8 cellular contexts compared by ENCODE assay signal in the genomic region with DNA sequence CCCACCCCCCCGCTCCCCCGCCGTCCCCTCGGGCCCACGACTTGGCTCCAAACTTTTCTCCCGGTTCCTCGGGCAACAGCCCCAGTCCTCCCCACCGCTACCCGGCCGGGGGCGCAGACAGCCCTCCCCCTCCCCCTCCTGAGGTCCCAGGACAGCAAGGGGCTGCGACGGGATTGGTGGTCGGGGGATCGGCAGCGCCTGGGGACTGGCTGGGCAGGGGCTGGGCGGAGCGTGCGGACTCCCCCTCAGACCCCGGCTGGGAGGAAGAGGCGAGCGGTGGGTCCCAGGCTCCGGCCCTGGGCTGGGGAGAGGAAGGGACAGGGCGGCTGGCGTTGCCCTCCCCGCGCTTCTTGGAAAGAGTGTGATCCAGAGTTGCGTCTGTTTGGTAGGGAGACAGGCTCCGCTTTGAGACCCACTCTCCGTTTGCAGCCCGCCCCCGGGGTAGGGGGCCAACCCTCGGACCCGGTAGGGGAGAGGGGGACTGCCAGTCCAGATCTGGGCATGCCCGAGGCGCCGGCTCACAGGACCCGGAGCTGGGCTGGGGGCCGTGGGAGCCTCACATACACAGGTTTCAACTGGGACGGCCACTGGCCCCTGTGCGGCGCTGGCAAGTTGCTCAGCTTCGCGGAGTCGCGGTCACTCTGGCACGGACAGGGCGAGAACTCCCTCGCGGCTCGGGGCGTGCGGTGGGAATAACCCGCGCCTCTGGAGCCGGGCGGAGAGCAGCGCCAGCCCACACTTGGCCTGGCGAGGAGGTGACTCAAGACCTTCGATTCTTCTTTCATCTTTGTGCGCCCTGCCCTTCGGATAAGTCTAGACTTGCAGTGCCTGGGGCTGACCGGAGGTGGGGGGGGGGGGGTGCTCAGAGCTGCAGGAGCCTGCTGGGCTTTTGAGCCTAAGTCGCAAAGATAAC. TPM values are rescaled to one million over a fixed set of nuclear protein-coding genes. Genes with fewer than 3 reads are reported as not detected.
A peak's percentile ranks its signal among the peaks of the same experiment; 100 is the strongest.
DNase-seq lines count a peak whose midpoint lies in the region; ATAC-seq and TF ChIP-seq lines count a peak whose summit lies in the region.

No MANE protein-coding gene starts in this region.

- H3K4me1 Mint-ChIP-seq in T-helper 17 cell = peaks cover 5% of the 10 kb centered on the region

- CTCF ChIA-PET in GM10248 (lab: Yijun Ruan, JAX) = no interaction called here

- no peaks in the 10 kb centered on the region for H3K27me3 ChIP-seq in osteoblast (ENCODE audit: insufficient read depth, low read length)

- peak overlapping the region; percentile 43 for H3K4me3 Mint-ChIP-seq in T-helper 17 cell

- H3K36me3 Mint-ChIP-seq in T-helper 17 cell (ENCODE audit: low read depth) = peaks cover 4% of the 10 kb centered on the region

- H3K27ac ChIP-seq in osteoblast (ENCODE audit: low read depth, low read length) = peak overlapping the region; percentile 84

- H3K27me3 Mint-ChIP-seq in T-helper 17 cell = peaks cover 47% of the 10 kb centered on the region

- ATAC-seq in Right ventricle myocardium inferior = peak; percentile 40
- no peak for ATAC-seq in T-helper 17 cell
- no peak for ATAC-seq in GM21786 (IDR thresholded peaks at IDR 0.05; ENCODE audit: unreplicated experiment)
- no peak for ATAC-seq in GM19455 (IDR thresholded peaks at IDR 0.05; ENCODE audit: unreplicated experiment)

- DNase-seq in Right ventricle myocardium inferior (ENCODE audit: missing footprints) (peak; percentile 73), cardiac septum (ENCODE audit: low spot score) (no peak), T-helper 17 cell (no peak), fibroblast of pulmonary artery (ENCODE audit: low read depth) (peak; percentile 61), osteoblast (ENCODE audit: insufficient read length, low spot score, missing footprints) (peak; percentile 98), GM10248 (ENCODE audit: extremely low spot score) (no peak)

- H3K4me1 ChIP-seq in osteoblast (ENCODE audit: insufficient read depth, low read length) = peaks cover 33% of the 10 kb centered on the region

- intact Hi-C loops in Right ventricle myocardium inferior (cut with DNase I) (loop anchor here (2.0 kb wide), 1 partner anchor 15 kb away; no protein-coding TSS in a partner anchor), cardiac septum (cut with DNase I) (no loop called here)

- no peak for TF ChIP-seq CTCF in fibroblast of pulmonary artery (IDR thresholded peaks at IDR 0.05; ENCODE audit: low read length, missing control alignments)
- no peak for TF ChIP-seq CTCF in osteoblast (IDR thresholded peaks at IDR 0.05; ENCODE audit: extremely low read depth, low read depth, low read length)
- TF ChIP-seq CTCF in GM10248 (IDR thresholded peaks at IDR 0.05; ENCODE audit: control extremely low read depth, extremely low read depth, low read depth, missing control alignments) = no peak

- peak overlapping the region; percentile 56 for H2AFZ ChIP-seq in osteoblast (ENCODE audit: low read length)

- H3K9me3 ChIP-seq in T-helper 17 cell (ENCODE audit: control insufficient read depth, low read length, poor library complexity, severe bottlenecking) = no peaks in the 10 kb centered on the region
- H3K9me3 ChIP-seq in osteoblast (ENCODE audit: low read depth, low read length) = no peaks in the 10 kb centered on the region

- H4K20me1 ChIP-seq in osteoblast (ENCODE audit: insufficient read depth, low read length) = peaks cover 46% of the 10 kb centered on the region

- H3K4me2 ChIP-seq in osteoblast (ENCODE audit: insufficient read depth, low read length) = peak overlapping the region; percentile 93

- POLR2A ChIA-PET in GM10248 (lab: Yijun Ruan, JAX) = no interaction called here

- H3K4me3 ChIP-seq in fibroblast of pulmonary artery (replicated peaks; ENCODE audit: low read depth, low read length) (peak overlapping the region; percentile 82), osteoblast (ENCODE audit: insufficient read depth, low read length) (peak overlapping the region; percentile 93)

- H3K36me3 ChIP-seq in osteoblast (ENCODE audit: insufficient read depth, low read length) = no peaks in the 10 kb centered on the region

- H3K79me2 ChIP-seq in osteoblast (ENCODE audit: insufficient read depth, low read length) = peaks cover 57% of the 10 kb centered on the region

- H3K27ac Mint-ChIP-seq in T-helper 17 cell = no peak overlapping the region

RNA-seq across cellular contexts. Expression of a gene that starts 1.0 kb away (rescaled TPM):
- total RNA-seq in Right ventricle myocardium inferior (16.2 TPM), cardiac septum (6.9 TPM), T-helper 17 cell (not detected), osteoblast (23.5 and 24.2 TPM in 2 replicates)

Comparison
In these comparisons a context has a peak if more than half of its experiments do, and no peak if none do; other contexts are left out.
1. DNase-seq: peak in Right ventricle myocardium inferior (single experiment), fibroblast of pulmonary artery (single experiment) and osteoblast (single experiment); none in cardiac septum (single experiment), T-helper 17 cell (0 of 3) and GM10248 (single experiment).